9 cellular contexts compared by ENCODE assay signal in the genomic region with DNA sequence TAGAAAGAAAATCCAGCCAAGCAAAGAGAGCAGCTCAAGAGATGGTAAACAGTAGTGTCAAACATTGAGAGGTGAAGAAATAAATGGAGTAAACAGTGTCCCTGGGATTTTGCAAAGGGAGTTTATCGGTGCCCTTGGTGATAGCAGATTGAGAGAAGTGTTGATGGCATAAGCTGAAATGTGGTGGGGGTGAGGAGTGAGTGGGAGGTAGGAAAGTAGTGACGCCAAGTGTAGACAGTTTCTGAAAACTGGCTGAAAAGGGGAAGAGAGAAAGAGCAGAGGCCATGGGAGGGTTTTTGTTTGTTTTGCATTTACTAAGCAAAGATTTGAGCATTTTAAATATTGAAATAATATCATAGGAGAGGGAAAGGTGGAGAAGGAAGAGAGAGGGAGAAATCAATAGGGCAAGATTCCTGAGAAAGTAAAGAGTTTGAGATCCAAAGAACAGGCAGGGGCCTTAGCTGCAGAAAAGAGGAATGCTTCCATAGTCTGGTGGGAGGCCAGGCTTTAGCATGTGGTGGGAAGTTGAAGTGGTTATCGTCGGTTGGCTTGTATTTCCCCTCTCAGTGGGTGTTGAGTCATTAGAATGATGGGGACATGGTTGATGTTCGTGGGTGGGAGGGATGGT. TPM values are rescaled to one million over a fixed set of nuclear protein-coding genes. Genes with fewer than 3 reads are reported as not detected.
DNase-seq lines count a peak whose midpoint lies in the region; ATAC-seq, FAIRE-seq and TF ChIP-seq lines count a peak whose summit lies in the region.
"Had no signal": no experiment of that assay in that cellular context is flagged by ENCODE, and none has a peak within 500 bp of the region (broad histone marks: within the 10 kb centered on the region; RNA-seq: fewer than 3 reads in every experiment).

No MANE protein-coding gene starts in this region.

- H3K79me2 ChIP-seq in GM12878 (ENCODE audit: control insufficient read depth, insufficient read depth, low read length): no peaks in the 10 kb centered on the region

- H3K36me3 ChIP-seq in GM12878 (ENCODE audit: control insufficient read depth in 2 of 2, insufficient read depth in 2 of 2, low read length in 1 of 2): no peaks in the 10 kb centered on the region

- H3K4me1 ChIP-seq in GM12878 (ENCODE audit: control insufficient read depth, insufficient read depth, low read length): peaks cover 6% of the 10 kb centered on the region

- no peak overlapping the region for H3K9ac ChIP-seq in GM12878 (ENCODE audit: control insufficient read depth, insufficient read depth, low read length)

- DNase-seq in GM12878 (ENCODE audit: low read depth, low spot score): peak; percentile 44
- DNase-seq in D341Med (ENCODE audit: low spot score): no peak
- DNase-seq in NCI-H2107 (lab: John Stamatoyannopoulos, UW): no peak
- no peak for DNase-seq in ACHN
- no peak for DNase-seq in activated T-cell treated with anti-CD3 and anti-CD28 coated beads, Interleukin-2, amount 50 U/mL, for 48 hours
- DNase-seq: activated CD8-positive, alpha-beta T cell treated with anti-CD3 and anti-CD28 coated beads for 36 hours had no signal

- POLR2A ChIA-PET in GM12878 (lab: Charles Lee): interaction anchor here (0.9 to 1.4 kb wide), 2 partner anchors 11 to 258 kb away, joined by 4 read pairs; no protein-coding TSS in a partner anchor

- in situ Hi-C loops in GM12878 (cut with MboI) (no loop called here), ACHN (cut with HindIII; ENCODE audit: low pct_ligation_motif_present, low pct_unique_long_range_greater_than_20kb, low sequenced_read_pairs) (no loop called here)

- no peak for TF ChIP-seq CTCF in GM12878 (IDR thresholded peaks at IDR 0.05 in 2 of 3, conservative IDR thresholded peaks at IDR 0.05 in 1 of 3; ENCODE audit: control insufficient read depth in 2 of 3, extremely low read depth in 1 of 3, insufficient read depth in 1 of 3, low read depth in 3 of 3, low read length in 3 of 3)

- no peak for TF ChIP-seq RAD21 in GM12878 (IDR thresholded peaks at IDR 0.05; ENCODE audit: insufficient read depth, low read depth, low read length)

- H3K27me3 ChIP-seq in GM12878 (replicated peaks in 1 of 2; ENCODE audit: control insufficient read depth in 2 of 2, insufficient read depth in 2 of 2, low read length in 1 of 2): no peaks in the 10 kb centered on the region

- peak overlapping the region; percentile 70 for H3K4me2 ChIP-seq in GM12878 (ENCODE audit: control insufficient read depth, insufficient read depth)

- TF ChIP-seq POLR2A in GM12878 (IDR thresholded peaks at IDR 0.05; ENCODE audit: low read depth, low read length): no peak

- H3K9me3 ChIP-seq in GM12878 (replicated peaks; ENCODE audit: control insufficient read depth, insufficient read depth, low read length): no peaks in the 10 kb centered on the region

- RAD21 ChIA-PET in GM12878 (lab: Charles Lee; ENCODE audit: unreplicated experiment): interaction anchor here (0.5 to 2.2 kb wide), 3 partner anchors 11 to 28 kb away, joined by 3 to 13 read pairs (median 5); a partner anchor contains a TSS

- no peak overlapping the region for H3K4me3 ChIP-seq in GM12878

- H3K27ac ChIP-seq in GM12878 (ENCODE audit: control insufficient read depth, insufficient read depth): peak overlapping the region; percentile 67

- CTCF ChIA-PET in GM12878 (lab: Yijun Ruan, JAX): interaction anchor here (0.6 to 2.1 kb wide), 6 partner anchors 9 to 121 kb away, joined by 3 to 11 read pairs (median 6); no protein-coding TSS in a partner anchor

- peak; percentile 31 for FAIRE-seq in GM12878 (lab: Jason Lieb, UNC)

- intact Hi-C loops in GM12878 (cut with micrococcal nuclease; ENCODE audit: unreplicated experiment): no loop called here

- SMC1A ChIA-PET in GM12878 (lab: Charles Lee; ENCODE audit: uncharacterized antibody, unreplicated experiment): interaction anchor here (0.6 to 4.6 kb wide), 7 partner anchors 11 to 122 kb away, joined by 3 to 23 read pairs (median 3); no protein-coding TSS in a partner anchor

- peak; percentile 99 for ATAC-seq in GM18511 (IDR thresholded peaks at IDR 0.05; ENCODE audit: unreplicated experiment)
- peak; percentile 99 for ATAC-seq in GM21576 (IDR thresholded peaks at IDR 0.05; ENCODE audit: unreplicated experiment)
- peak; percentile 97 for ATAC-seq in HG03342 (IDR thresholded peaks at IDR 0.05; ENCODE audit: unreplicated experiment)
- peak; percentile 98 for ATAC-seq in GM12878
- ATAC-seq: activated CD8-positive, alpha-beta T cell treated with anti-CD3 and anti-CD28 coated beads for 36 hours had no signal

- no TSS peak for BruUV-seq in GM12878 (replicated peaks; lab: Mats Ljungman, UMichigan)

- H4K20me1 ChIP-seq in GM12878 (ENCODE audit: control insufficient read depth, insufficient read depth): no peaks in the 10 kb centered on the region

- H2AFZ ChIP-seq in GM12878 (ENCODE audit: control insufficient read depth, low read depth, low read length): peak overlapping the region; percentile 25

- TF ChIP-seq EP300 in GM12878 (IDR thresholded peaks at IDR 0.05; ENCODE audit: borderline replicate concordance in 1 of 2, control insufficient read depth in 1 of 2, low read depth in 2 of 2, low read length in 2 of 2): peak; percentile 85 to 92

- WGBS in GM12878 (ENCODE audit: insufficient coverage, insufficient replicate concordance, low lambda C conversion rate, missing lambda C conversion rate): 13% methylated on average over 5 of the region's 5 CpGs

TF ChIP-seq in GM12878, 131 proteins besides CTCF, POLR2A, EP300 and RAD21 (continues in another document):
- peak; percentile 71 for TF ChIP-seq JUNB (IDR thresholded peaks at IDR 0.05)
- TF ChIP-seq KDM1A (IDR thresholded peaks at IDR 0.05; ENCODE audit: borderline replicate concordance): no peak
- TF ChIP-seq NBN (IDR thresholded peaks at IDR 0.05): peak; percentile 95
- no peak for TF ChIP-seq HCFC1 (IDR thresholded peaks at IDR 0.05; ENCODE audit: low read length)
- TF ChIP-seq CREM (IDR thresholded peaks at IDR 0.05; ENCODE audit: low read depth): peak; percentile 67
- TF ChIP-seq NFXL1 (IDR thresholded peaks at IDR 0.05; ENCODE audit: borderline replicate concordance): no peak
- no peak for TF ChIP-seq SMAD1 (IDR thresholded peaks at IDR 0.05; ENCODE audit: low read depth, partially characterized antibody)
- TF ChIP-seq, protein P1, sequence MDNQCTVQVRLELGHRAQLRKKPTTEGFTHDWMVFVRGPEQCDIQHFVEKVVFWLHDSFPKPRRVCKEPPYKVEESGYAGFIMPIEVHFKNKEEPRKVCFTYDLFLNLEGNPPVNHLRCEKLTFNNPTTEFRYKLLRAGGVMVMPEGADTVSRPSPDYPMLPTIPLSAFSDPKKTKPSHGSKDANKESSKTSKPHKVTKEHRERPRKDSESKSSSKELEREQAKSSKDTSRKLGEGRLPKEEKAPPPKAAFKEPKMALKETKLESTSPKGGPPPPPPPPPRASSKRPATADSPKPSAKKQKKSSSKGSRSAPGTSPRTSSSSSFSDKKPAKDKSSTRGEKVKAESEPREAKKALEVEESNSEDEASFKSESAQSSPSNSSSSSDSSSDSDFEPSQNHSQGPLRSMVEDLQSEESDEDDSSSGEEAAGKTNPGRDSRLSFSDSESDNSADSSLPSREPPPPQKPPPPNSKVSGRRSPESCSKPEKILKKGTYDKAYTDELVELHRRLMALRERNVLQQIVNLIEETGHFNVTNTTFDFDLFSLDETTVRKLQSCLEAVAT (IDR thresholded peaks at IDR 0.05): peak; percentile 83
- TF ChIP-seq KAT2A (conservative IDR thresholded peaks at IDR 0.05; ENCODE audit: control insufficient read depth, low read depth, low read length): no peak

RNA-seq across cellular contexts. Expression of a gene that starts 26.9 kb away (rescaled TPM):
- total RNA-seq in GM12878 (2013; cell fraction: nucleolus; rRNA removed): 34.4 and 37.5 TPM in 2 replicates
- total RNA-seq in GM12878 (2014; rRNA removed): 0.45 and 0.54 TPM in 2 replicates
- total RNA-seq in GM12878 (2014; rRNA removed; fragmentation: Illumina TruSeq; extraction: Trizol): 0.13 and 0.14 TPM in 2 replicates
- total RNA-seq in GM12878 (2021): 0.21 and 0.61 TPM in 2 replicates
- 0.20 TPM for polyA plus RNA-seq in GM12878 (2011; ENCODE audit: low read depth)
- polyA plus RNA-seq in GM12878 (2011; rRNA removed): 6.9 and 7.5 TPM in 2 replicates
- polyA plus RNA-seq in GM12878 (2011; cell fraction: cytosol; rRNA removed): 5.8 and 6.3 TPM in 2 replicates
- 15.5 and 17.4 TPM in 2 replicates for polyA plus RNA-seq in GM12878 (2011; cell fraction: nucleus; rRNA removed)
- polyA plus RNA-seq in GM12878 (2012): 0.04 and 0.06 TPM in 2 replicates
- polyA plus RNA-seq in GM12878 (2014; fragmentation: Illumina TruSeq; extraction: Trizol): 0.16 and 0.21 TPM in 2 replicates
- polyA plus RNA-seq in GM12878 (2014; fragmentation: Nextera tagmentation; extraction: Ambion mirVana): under 1 TPM; 0.02 to 0.05 TPM
- 0.11 and 0.17 TPM in 2 replicates for polyA plus RNA-seq in GM12878 (2014; rRNA removed)
- under 1 TPM in 1 of 2 experiments, not detected in 1; 0.08 TPM for polyA plus RNA-seq in GM12878 (2016; fragmentation: Nextera tagmentation; extraction: Ambion mirVana)
- 16.6 and 21.6 TPM in 2 replicates for polyA minus RNA-seq in GM12878 (2011; rRNA and poly(A)+ RNA removed)
- 4.5 and 5.4 TPM in 2 replicates for polyA minus RNA-seq in GM12878 (2011; cell fraction: cytosol; rRNA and poly(A)+ RNA removed)
- 13.9 and 28.9 TPM in 2 replicates for polyA minus RNA-seq in GM12878 (2011; cell fraction: nucleus; rRNA and poly(A)+ RNA removed)
- total RNA-seq: activated CD8-positive, alpha-beta T cell treated with anti-CD3 and anti-CD28 coated beads for 36 hours had no signal
